In the genomic region with DNA sequence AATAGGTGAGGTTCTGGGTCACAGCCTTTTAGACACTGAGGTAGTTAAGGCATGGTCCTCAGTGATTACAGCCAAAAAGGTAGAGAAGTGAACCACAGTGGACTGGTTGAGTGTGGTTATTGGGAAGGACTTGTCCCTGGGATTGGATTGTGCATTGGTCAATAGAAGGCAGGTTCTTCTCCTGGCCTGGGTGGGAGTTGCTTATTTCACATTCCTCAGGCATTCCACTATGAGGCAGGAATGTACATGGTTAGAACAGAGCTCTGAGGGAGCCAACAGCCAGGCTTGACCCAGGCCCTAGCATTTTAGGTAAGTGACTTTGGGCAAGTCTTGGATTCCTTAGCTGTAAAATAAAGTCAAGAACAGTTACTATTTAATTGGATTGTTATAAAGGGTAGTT, we compare ENCODE assay signal across 20 cellular contexts.
DNase-seq lines count a peak whose midpoint lies in the region; ATAC-seq, FAIRE-seq and TF ChIP-seq lines count a peak whose summit lies in the region.
"Had no signal": no experiment of that assay in that cellular context is flagged by ENCODE, and none has a peak within 500 bp of the region (broad histone marks: within the 10 kb centered on the region; RNA-seq: fewer than 3 reads in every experiment).

No MANE protein-coding gene starts in this region.

- H3K79me1 ChIP-seq in H1 (ENCODE audit: low read depth, low read length) = no peaks in the 10 kb centered on the region

- POLR2A ChIA-PET in H1 (lab: Charles Lee; ENCODE audit: partially characterized antibody) = no interaction called here

- H3K9me3 ChIP-seq in H1 (ENCODE audit: insufficient read depth in 2 of 2, low read depth in 1 of 2, low read length in 1 of 2) (no peaks in the 10 kb centered on the region), small intestine (ENCODE audit: control insufficient read depth, low read depth) (no peaks in the 10 kb centered on the region)
- H3K9me3 ChIP-seq: esophagus muscularis mucosa, spleen had no signal

- CTCF ChIA-PET in H1 (lab: Charles Lee; ENCODE audit: partially characterized antibody) = no interaction called here

- H4K8ac ChIP-seq in H1 (ENCODE audit: extremely low read depth, insufficient read depth, low read length) = no peak overlapping the region

- TF ChIP-seq RAD21 in Ishikawa (IDR thresholded peaks at IDR 0.05; ENCODE audit: low read depth) (no peak), H1 (IDR thresholded peaks at IDR 0.05 in 1 of 2, conservative IDR thresholded peaks at IDR 0.05 in 1 of 2; ENCODE audit: low read depth in 2 of 2, low read length in 2 of 2) (no peak)

- H3K79me2 ChIP-seq in H1 (ENCODE audit: control insufficient read depth in 1 of 2, insufficient read depth in 2 of 2, low read length in 2 of 2) = no peaks in the 10 kb centered on the region
- H3K79me2 ChIP-seq: parathyroid adenoma had no signal

- H3K18ac ChIP-seq in H1 (ENCODE audit: extremely low read depth, low read length) = no peak overlapping the region

- H2BK15ac ChIP-seq in H1 (ENCODE audit: low read length) = no peak overlapping the region

- no peak overlapping the region for H3K56ac ChIP-seq in H1 (replicated peaks; ENCODE audit: insufficient read length, low read depth, low read length)

- H3K9ac ChIP-seq in H1 (replicated peaks in 1 of 4; ENCODE audit: extremely low read depth in 1 of 4, low read depth in 3 of 4, low read length in 3 of 4) = no peak overlapping the region
- H3K9ac ChIP-seq: parathyroid adenoma had no signal

- H2BK120ac ChIP-seq in H1 (replicated peaks; ENCODE audit: low read depth, low read length) = no peak overlapping the region

- no peaks in the 10 kb centered on the region for H3K36me3 ChIP-seq in H1 (ENCODE audit: control insufficient read depth in 2 of 4, insufficient read depth in 4 of 4, low read length in 3 of 4)
- H3K36me3 ChIP-seq in small intestine (ENCODE audit: control insufficient read depth in 2 of 2, insufficient read depth in 2 of 2, low read length in 2 of 2) = no peaks in the 10 kb centered on the region
- H3K36me3 ChIP-seq: esophagus muscularis mucosa, spleen had no signal

- no peak overlapping the region for H3K4me2 ChIP-seq in H1 (ENCODE audit: insufficient read depth in 1 of 2, low read depth in 2 of 2, low read length in 2 of 2)

- no peaks in the 10 kb centered on the region for H4K20me1 ChIP-seq in H1 (replicated peaks in 1 of 2; ENCODE audit: control insufficient read depth in 1 of 2, insufficient read depth in 2 of 2, low read length in 2 of 2)

- H3K4me1 ChIP-seq in H1 (replicated peaks in 1 of 4; ENCODE audit: control insufficient read depth in 3 of 4, insufficient read depth in 4 of 4, low read length in 3 of 4) (peaks cover 0 to 4% (median 2%) of the 10 kb centered on the region in 4 experiments; a peak in 3 of 7 replicates), small intestine (ENCODE audit: control insufficient read depth in 2 of 2, insufficient read depth in 1 of 2, low read depth in 1 of 2, low read length in 1 of 2) (no peaks in the 10 kb centered on the region)
- H3K4me1 ChIP-seq: parathyroid adenoma, spleen had no signal

- H3K27me3 ChIP-seq in H1 (replicated peaks in 1 of 4; ENCODE audit: control insufficient read depth in 3 of 4, extremely low read depth in 1 of 4, insufficient read depth in 3 of 4, low read length in 3 of 4) = no peaks in the 10 kb centered on the region
- H3K27me3 ChIP-seq in small intestine (ENCODE audit: control insufficient read depth in 2 of 2, insufficient read depth in 2 of 2, low read length in 2 of 2) = peaks cover 0 to 2% of the 10 kb centered on the region in 2 donors
- H3K27me3 ChIP-seq: esophagus muscularis mucosa had no signal

- no peak overlapping the region for H2AK5ac ChIP-seq in H1 (ENCODE audit: low read depth, low read length)

- H3K27ac ChIP-seq in H1 (ENCODE audit: low read depth, low read length) (no peak overlapping the region), small intestine (ENCODE audit: low read depth in 1 of 2, low read length in 1 of 2) (no peak overlapping the region)
- H3K27ac ChIP-seq: esophagus muscularis mucosa, parathyroid adenoma, spleen had no signal

- DNase-seq in AG20443 (ENCODE audit: low spot score) (peak; percentile 21), H1 (ENCODE audit: low read depth in 1 of 2, low spot score in 2 of 2) (no peak), left kidney (ENCODE audit: low read depth, low spot score) (peak; percentile 54), NCI-H1417 (lab: John Stamatoyannopoulos, UW) (no peak), NCI-H1436 (lab: John Stamatoyannopoulos, UW) (no peak), small intestine (no peak)
- DNase-seq: activated CD4-positive, alpha-beta T cell treated with anti-CD3 and anti-CD28 coated beads for 36 hours; activated naive CD8-positive, alpha-beta T cell treated with anti-CD3 and anti-CD28 coated beads, Interleukin-2, amount 50 U/mL, for 24 hours; CD4-positive, CD25-positive, alpha-beta regulatory T cell; central memory CD4-positive, alpha-beta T cell; NCI-H187; NCI-H2227 treated with DMSO at 0.1 percent for 48 hours; spleen; stimulated activated CD8-positive, alpha-beta memory T cell treated with anti-CD3 and anti-CD28 coated beads, Interleukin-4, amount 100 ng/mL, for 48 hours; T1000 had no signal

- H3K4me3 ChIP-seq in H1 (ENCODE audit: extremely low read depth in 1 of 4, insufficient read depth in 2 of 4, low read depth in 3 of 4, low read length in 4 of 4) (no peak overlapping the region), small intestine (ENCODE audit: low read depth in 1 of 2, low read length in 2 of 2) (no peak overlapping the region)
- H3K4me3 ChIP-seq: esophagus muscularis mucosa, spleen had no signal

- TF ChIP-seq CTCF in H1 (IDR thresholded peaks at IDR 0.05; ENCODE audit: control extremely low read depth in 1 of 3, insufficient read depth in 1 of 3, low read depth in 1 of 3, low read length in 3 of 3) = no peak

- TF ChIP-seq EP300 in Ishikawa (IDR thresholded peaks at IDR 0.05; ENCODE audit: borderline replicate concordance) (no peak), H1 (IDR thresholded peaks at IDR 0.05; ENCODE audit: borderline replicate concordance in 1 of 2, low read depth in 2 of 2, low read length in 2 of 2) (no peak)

- no peak overlapping the region for H2BK5ac ChIP-seq in H1 (ENCODE audit: low read depth, low read length)

- H3K23me2 ChIP-seq in H1 (ENCODE audit: low read depth, low read length) = no peaks in the 10 kb centered on the region

- H4K91ac ChIP-seq in H1 (replicated peaks; ENCODE audit: insufficient read length, low read length) = no peak overlapping the region

- FAIRE-seq in H1 (lab: Jason Lieb, UNC) (peak; percentile 68), small intestine (lab: Jason Lieb, UNC) (no peak)
- FAIRE-seq: RCC 7860 had no signal

- no peak overlapping the region for H2BK20ac ChIP-seq in H1 (ENCODE audit: low read length)

- H3K23ac ChIP-seq in H1 (ENCODE audit: insufficient read length) = no peak overlapping the region

- H3K4ac ChIP-seq in H1 (replicated peaks; ENCODE audit: insufficient read length, low read depth, low read length) = no peak overlapping the region

- peak overlapping the region; percentile 81; the same call in 1 of the 2 replicates for H2AFZ ChIP-seq in H1 (ENCODE audit: low read length)
- H2AFZ ChIP-seq: parathyroid adenoma had no signal

- no peak for ATAC-seq in GM21515 (IDR thresholded peaks at IDR 0.05; ENCODE audit: unreplicated experiment)
- ATAC-seq: activated CD4-positive, alpha-beta T cell treated with anti-CD3 and anti-CD28 coated beads for 36 hours; activated naive CD8-positive, alpha-beta T cell treated with anti-CD3 and anti-CD28 coated beads, Interleukin-2, amount 50 U/mL, for 24 hours had no signal

- no peak overlapping the region for H2BK12ac ChIP-seq in H1 (ENCODE audit: low read depth, low read length)

- H3K14ac ChIP-seq in H1 (ENCODE audit: insufficient read length) = no peak overlapping the region

- no peak overlapping the region for H4K5ac ChIP-seq in H1 (ENCODE audit: insufficient read length, low read depth, low read length)

- no peak for TF ChIP-seq POLR2A in H1 (IDR thresholded peaks at IDR 0.05; ENCODE audit: control extremely low read depth in 1 of 2, low read depth in 2 of 2, low read length in 2 of 2)

TF ChIP-seq in Ishikawa, 13 proteins besides CTCF, POLR2A, EP300 and RAD21:
- no peak for TF ChIP-seq TAF1 (IDR thresholded peaks at IDR 0.05; ENCODE audit: low read depth)
- peak; percentile 79 for TF ChIP-seq TEAD4 (IDR thresholded peaks at IDR 0.05)

TF ChIP-seq in H1, 55 proteins besides CTCF, POLR2A, EP300 and RAD21:
- TF ChIP-seq TEAD4 (IDR thresholded peaks at IDR 0.05; ENCODE audit: low read depth, low read length) = peak; percentile 94
- no peak for TF ChIP-seq SIN3A (conservative IDR thresholded peaks at IDR 0.05 in 1 of 2, IDR thresholded peaks at IDR 0.05 in 1 of 2; ENCODE audit: low read depth in 1 of 2, low read length in 2 of 2)

Comparison
In these comparisons a context has a peak if more than half of its experiments do, and no peak if none do; other contexts are left out.
1. DNase-seq: peak in AG20443 (single experiment) and left kidney (single experiment); none in H1 (0 of 2), NCI-H1417 (0 of 3), NCI-H1436 (single experiment) and small intestine (single experiment).